In the genomic region with DNA sequence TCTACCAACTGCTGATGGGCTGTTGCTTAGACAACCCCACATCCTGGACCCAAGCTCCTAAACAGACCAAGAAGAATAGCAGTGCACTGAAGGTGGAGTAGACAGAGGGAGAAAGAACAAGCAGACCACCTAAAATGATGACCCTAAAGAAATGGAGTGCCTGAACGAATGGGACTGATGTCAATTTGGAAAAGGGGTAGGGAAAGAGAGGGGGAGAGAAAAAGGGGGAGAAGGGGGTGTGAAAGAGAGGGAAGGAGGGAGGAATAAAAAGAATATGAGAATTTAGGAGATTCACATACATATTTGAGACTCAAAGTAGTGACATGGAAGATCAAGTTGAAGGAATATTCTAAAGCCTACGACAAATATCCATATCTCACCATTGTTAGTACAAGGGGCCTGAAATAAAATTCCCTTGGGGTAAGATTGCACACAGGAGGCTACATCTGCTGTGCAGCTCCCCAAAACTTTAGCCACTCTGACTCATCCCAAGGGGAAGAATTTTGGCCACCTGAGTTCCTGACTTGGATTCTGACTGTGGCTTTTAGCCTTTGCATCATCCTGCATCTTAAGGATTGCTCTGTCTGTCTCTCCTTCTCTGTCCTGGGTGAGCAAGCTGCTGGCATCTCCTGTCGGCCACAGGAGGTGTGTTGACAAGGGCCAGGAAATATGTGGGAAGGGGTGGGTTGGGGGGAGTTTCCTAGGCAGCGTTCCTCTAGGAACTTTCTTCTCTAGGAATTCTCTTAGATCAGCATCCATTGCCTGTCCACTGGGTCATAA, we compare ENCODE assay signal across 12 cellular contexts.
DNase-seq lines count a peak whose midpoint lies in the region; ATAC-seq and TF ChIP-seq lines count a peak whose summit lies in the region.
"Had no signal": no experiment of that assay in that cellular context is flagged by ENCODE, and none has a peak within 500 bp of the region (broad histone marks: within the 10 kb centered on the region; RNA-seq: fewer than 3 reads in every experiment).

No MANE protein-coding gene starts in this region.

- H3K9me3 ChIP-seq in RWPE2 (ENCODE audit: severe bottlenecking) (no peaks in the 10 kb centered on the region), fibroblast of lung (ENCODE audit: control insufficient read depth, insufficient read depth, low read depth, low read length) (no peaks in the 10 kb centered on the region), skeletal muscle satellite cell (replicated peaks; ENCODE audit: low read length) (no peaks in the 10 kb centered on the region), A673 (ENCODE audit: low read depth, low read length, poor library complexity, severe bottlenecking) (no peaks in the 10 kb centered on the region)

- H3K9ac ChIP-seq in fibroblast of lung (ENCODE audit: insufficient read depth, low read length) (no peak overlapping the region), skeletal muscle satellite cell (ENCODE audit: low read depth, low read length) (peak overlapping the region; percentile 46)
- H3K9ac ChIP-seq: parathyroid adenoma had no signal

- H3K27ac ChIP-seq in RWPE2 (ENCODE audit: poor library complexity, severe bottlenecking) (peak overlapping the region; percentile 66), fibroblast of lung (ENCODE audit: insufficient read depth, low read length) (peak overlapping the region; percentile 34), A673 (ENCODE audit: low read depth, low read length, poor library complexity, severe bottlenecking) (no peak overlapping the region)
- H3K27ac ChIP-seq: parathyroid adenoma had no signal

- POLR2A ChIA-PET in A673 (lab: Charles Lee; ENCODE audit: low non-redundant PET) = no interaction called here

- no peaks in the 10 kb centered on the region for H4K20me1 ChIP-seq in fibroblast of lung (ENCODE audit: control insufficient read depth, extremely low read depth, insufficient read depth, low read length)

- CTCF ChIA-PET in A673 (lab: Charles Lee) = no interaction called here

- no peaks in the 10 kb centered on the region for H3K79me2 ChIP-seq in fibroblast of lung (ENCODE audit: control insufficient read depth, insufficient read depth, low read length)
- H3K79me2 ChIP-seq: parathyroid adenoma had no signal

- no peak overlapping the region for H3K4me3 ChIP-seq in RWPE2 (ENCODE audit: severe bottlenecking)
- no peak overlapping the region for H3K4me3 ChIP-seq in fibroblast of lung (replicated peaks in 1 of 4; ENCODE audit: control extremely low read depth in 1 of 4, insufficient read depth in 1 of 4, low read depth in 3 of 4, low read length in 4 of 4)
- H3K4me3 ChIP-seq in skeletal muscle satellite cell (ENCODE audit: low read length) = no peak overlapping the region
- H3K4me3 ChIP-seq in A673 (ENCODE audit: low read depth, low read length, poor library complexity, severe bottlenecking) = no peak overlapping the region

- H3K4me2 ChIP-seq in fibroblast of lung (ENCODE audit: extremely low read depth, insufficient read depth, low read length) (peak overlapping the region; percentile 60), skeletal muscle satellite cell (ENCODE audit: low read length) (peak overlapping the region; percentile 44)

- no peaks in the 10 kb centered on the region for H3K27me3 ChIP-seq in RWPE2 (ENCODE audit: insufficient read depth, poor library complexity, severe bottlenecking)
- H3K27me3 ChIP-seq in fibroblast of lung (ENCODE audit: control insufficient read depth, insufficient read depth, low read length) = no peaks in the 10 kb centered on the region
- H3K27me3 ChIP-seq in skeletal muscle satellite cell (ENCODE audit: control insufficient read depth, insufficient read depth, low read length) = no peaks in the 10 kb centered on the region
- no peaks in the 10 kb centered on the region for H3K27me3 ChIP-seq in A673 (replicated peaks; ENCODE audit: insufficient read depth, low read depth, low read length, poor library complexity)

- peak; percentile 70 for DNase-seq in EL
- DNase-seq in RWPE2 (ENCODE audit: low spot score) = no peak
- DNase-seq in fibroblast of lung (ENCODE audit: low read depth in 2 of 2) = peak in 1 of 2 donors; percentile 67
- no peak for DNase-seq in DMS114 treated with DMSO at 0.1 percent for 48 hours (lab: John Stamatoyannopoulos, UW; ENCODE audit: unreplicated experiment)
- DNase-seq in A673 (ENCODE audit: low spot score) = no peak
- no peak for DNase-seq in putamen (ENCODE audit: low spot score)
- DNase-seq: activated gamma-delta T cell; CD4-positive, alpha-beta memory T cell; GF-D8; MM.1S had no signal

- H2AFZ ChIP-seq in fibroblast of lung (ENCODE audit: low read length) = peak overlapping the region; percentile 45
- H2AFZ ChIP-seq: parathyroid adenoma had no signal

- H3K4me1 ChIP-seq in RWPE2 (ENCODE audit: insufficient read depth, poor library complexity, severe bottlenecking) (peaks cover 16% of the 10 kb centered on the region), fibroblast of lung (ENCODE audit: control insufficient read depth, extremely low read depth, insufficient read depth, low read length) (peaks cover 14% of the 10 kb centered on the region), skeletal muscle satellite cell (ENCODE audit: control insufficient read depth, insufficient read depth, low read length) (peaks cover 41% of the 10 kb centered on the region), A673 (ENCODE audit: insufficient read depth, low read length, poor library complexity, severe bottlenecking) (no peaks in the 10 kb centered on the region)
- H3K4me1 ChIP-seq: parathyroid adenoma had no signal

- peak; percentile 48 for ATAC-seq in RWPE2 (ENCODE audit: low read depth)

- no peak for TF ChIP-seq CTCF in RWPE2 (IDR thresholded peaks at IDR 0.05; ENCODE audit: poor library complexity, severe bottlenecking)
- no peak for TF ChIP-seq CTCF in fibroblast of lung (conservative IDR thresholded peaks at IDR 0.05 in 1 of 2, IDR thresholded peaks at IDR 0.05 in 1 of 2; ENCODE audit: low read depth in 1 of 2, low read length in 2 of 2)
- no peak for TF ChIP-seq CTCF in A673 (conservative IDR thresholded peaks at IDR 0.05; ENCODE audit: low read depth, low read length)

- H3K36me3 ChIP-seq in RWPE2 (ENCODE audit: low read depth) = no peaks in the 10 kb centered on the region
- H3K36me3 ChIP-seq in fibroblast of lung (ENCODE audit: control insufficient read depth, insufficient read depth, low read length) = no peaks in the 10 kb centered on the region
- no peaks in the 10 kb centered on the region for H3K36me3 ChIP-seq in skeletal muscle satellite cell (ENCODE audit: insufficient read depth, low read length)
- H3K36me3 ChIP-seq in A673 (ENCODE audit: insufficient read depth, low read length, poor library complexity, severe bottlenecking) = no peaks in the 10 kb centered on the region

- BruUV-seq in A673 (replicated peaks; lab: Mats Ljungman, UMichigan) = no TSS peak

- intact Hi-C loops in A673 (cut with micrococcal nuclease; ENCODE audit: unreplicated experiment) = no loop called here
